In the genomic region with DNA sequence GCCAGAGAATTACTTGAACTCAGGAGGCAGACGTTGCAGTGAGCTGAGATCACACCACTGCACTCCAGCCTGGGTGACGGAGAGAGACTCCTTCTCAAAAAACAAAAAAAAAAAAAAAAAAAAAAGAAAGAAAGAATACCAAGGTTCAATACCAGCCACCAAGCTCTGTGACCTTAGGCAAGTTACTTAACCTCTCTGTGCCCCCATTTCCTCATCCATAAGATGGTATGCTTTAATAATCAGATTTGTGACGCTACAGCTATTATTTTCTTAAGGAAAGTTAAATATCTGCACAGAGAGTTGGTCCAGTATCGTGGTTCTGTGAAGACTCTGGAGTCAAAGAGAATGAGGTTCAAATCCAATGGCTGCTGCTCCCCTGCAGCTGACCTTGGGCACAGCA, we compare ENCODE assay signal across 8 cellular contexts.
"Had no signal": no experiment of that assay in that cellular context is flagged by ENCODE, and none has a peak within 500 bp of the region (broad histone marks: within the 10 kb centered on the region; RNA-seq: fewer than 3 reads in every experiment).

No MANE protein-coding gene starts in this region.

- H3K27ac ChIP-seq: GM23248 had no signal

- DNase-seq: GOT3, H9, HCEC 1CT, HFFc6, KG1 had no signal

- FAIRE-seq: H54, HTR-8/SVneo had no signal

- H3K9ac ChIP-seq: GM23248 had no signal

- H2AFZ ChIP-seq: GM23248 had no signal

- H3K4me3 ChIP-seq: GM23248 had no signal
